ENCODE assay signal across 1 cellular context in the genomic region with DNA sequence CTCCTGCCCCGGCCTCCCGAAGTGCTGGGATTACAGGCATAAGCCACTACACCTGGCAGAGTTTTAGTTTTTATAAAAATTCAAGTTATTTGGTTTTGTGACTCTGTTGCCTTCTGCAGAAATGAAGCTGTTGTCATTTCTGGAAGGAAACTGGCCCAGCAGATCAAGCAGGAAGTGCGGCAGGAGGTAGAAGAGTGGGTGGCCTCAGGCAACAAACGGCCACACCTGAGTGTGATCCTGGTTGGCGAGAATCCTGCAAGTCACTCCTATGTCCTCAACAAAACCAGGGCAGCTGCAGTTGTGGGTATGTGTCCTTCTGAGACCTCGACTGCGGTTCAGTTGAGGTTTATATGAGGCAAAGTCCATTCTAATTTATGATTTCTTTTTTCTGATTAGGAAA.
A peak's percentile ranks its signal among the peaks of the same experiment; 100 is the strongest.
TF ChIP-seq lines count a peak whose summit lies in the region.

No MANE protein-coding gene starts in this region.

TF ChIP-seq in HepG2, 621 proteins besides CTCF, POLR2A, EP300 and RAD21:
- TF ChIP-seq NFATC3 (CRISPR knock-in tag; IDR thresholded peaks at IDR 0.05) (0 out of 2 replicates have a peak, but pooled peaks have one; percentile 27), ARNT2 (CRISPR knock-in tag; IDR thresholded peaks at IDR 0.05; ENCODE audit: low read depth) (0 out of 2 replicates have a peak, but pooled peaks have one; percentile 13)
- TF ChIP-seq, protein P1, sequence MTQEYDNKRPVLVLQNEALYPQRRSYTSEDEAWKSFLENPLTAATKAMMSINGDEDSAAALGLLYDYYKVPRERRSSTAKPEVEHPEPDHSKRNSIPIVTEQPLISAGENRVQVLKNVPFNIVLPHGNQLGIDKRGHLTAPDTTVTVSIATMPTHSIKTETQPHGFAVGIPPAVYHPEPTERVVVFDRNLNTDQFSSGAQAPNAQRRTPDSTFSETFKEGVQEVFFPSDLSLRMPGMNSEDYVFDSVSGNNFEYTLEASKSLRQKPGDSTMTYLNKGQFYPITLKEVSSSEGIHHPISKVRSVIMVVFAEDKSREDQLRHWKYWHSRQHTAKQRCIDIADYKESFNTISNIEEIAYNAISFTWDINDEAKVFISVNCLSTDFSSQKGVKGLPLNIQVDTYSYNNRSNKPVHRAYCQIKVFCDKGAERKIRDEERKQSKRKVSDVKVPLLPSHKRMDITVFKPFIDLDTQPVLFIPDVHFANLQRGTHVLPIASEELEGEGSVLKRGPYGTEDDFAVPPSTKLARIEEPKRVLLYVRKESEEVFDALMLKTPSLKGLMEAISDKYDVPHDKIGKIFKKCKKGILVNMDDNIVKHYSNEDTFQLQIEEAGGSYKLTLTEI (CRISPR knock-in tag; conservative IDR thresholded peaks at IDR 0.05): no peak
